In the genomic region with DNA sequence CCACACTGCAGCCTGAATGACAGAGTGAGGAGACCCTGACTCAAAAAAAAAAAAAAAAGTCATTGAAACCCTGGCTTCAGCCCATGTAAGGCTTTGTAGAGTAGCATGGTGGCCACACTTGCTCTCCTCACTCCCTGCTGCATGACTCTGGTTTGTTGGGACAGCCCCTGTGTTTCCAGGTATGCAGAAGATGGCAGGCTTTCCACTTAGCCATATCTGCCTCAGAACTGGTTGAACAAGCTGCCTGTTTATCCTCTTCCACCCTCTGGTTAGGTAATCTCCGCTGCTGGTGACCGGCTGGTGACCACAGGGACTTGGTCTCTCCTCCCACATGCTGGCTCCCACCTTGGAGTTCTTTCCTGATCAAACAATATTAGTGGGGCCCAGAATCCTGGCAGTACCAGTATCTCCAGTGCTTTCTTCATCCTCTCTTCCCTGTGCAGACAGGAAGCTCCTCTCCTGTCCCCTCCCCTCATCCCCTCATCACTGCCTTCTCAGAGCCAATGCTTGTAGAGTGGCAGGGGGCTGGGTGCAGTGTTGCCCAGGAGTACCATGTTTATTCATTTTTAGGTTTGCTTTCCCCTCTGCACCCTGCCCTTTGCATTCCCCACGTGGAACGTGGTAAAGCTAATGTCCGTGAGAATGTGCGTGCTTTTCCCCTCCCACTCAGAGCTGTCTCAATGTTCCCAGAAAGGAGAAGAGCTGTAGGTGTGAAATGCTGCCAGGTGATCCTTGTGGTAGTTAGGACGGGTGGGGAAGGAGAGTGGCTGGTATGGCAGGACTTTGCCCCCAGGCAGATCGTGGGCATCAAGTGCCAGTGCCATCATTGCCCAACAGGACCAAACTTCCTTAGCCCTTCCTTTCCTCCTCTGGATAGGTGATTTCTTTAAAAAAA, we compare ENCODE assay signal across 27 cellular contexts. TPM values are rescaled to one million over a fixed set of nuclear protein-coding genes. Genes with fewer than 3 reads are reported as not detected.
A peak's percentile ranks its signal among the peaks of the same experiment; 100 is the strongest.
DNase-seq lines count a peak whose midpoint lies in the region; ATAC-seq, FAIRE-seq and TF ChIP-seq lines count a peak whose summit lies in the region.
"Had no signal": no experiment of that assay in that cellular context is flagged by ENCODE, and none has a peak within 500 bp of the region (broad histone marks: within the 10 kb centered on the region; RNA-seq: fewer than 3 reads in every experiment).

No MANE protein-coding gene starts in this region.

- H3K9me3 ChIP-seq in HepG2 (ENCODE audit: low read length) (no peaks in the 10 kb centered on the region), right lobe of liver (no peaks in the 10 kb centered on the region), mucosa of rectum (ENCODE audit: control insufficient read depth in 2 of 2, low read length in 2 of 2) (no peaks in the 10 kb centered on the region), Karpas-422 (ENCODE audit: low read length) (no peaks in the 10 kb centered on the region)
- H3K9me3 ChIP-seq: lower lobe of right lung, vagina had no signal

- TF ChIP-seq CTCF in HepG2 (CRISPR knock-in tag; IDR thresholded peaks at IDR 0.05), result no peak
- TF ChIP-seq CTCF in right lobe of liver (IDR thresholded peaks at IDR 0.05), result no peak
- no peak for TF ChIP-seq CTCF in WTC11 (IDR thresholded peaks at IDR 0.05)

- WGBS in HepG2 (ENCODE audit: low lambda C conversion rate), result 63% methylated on average over 8 of the region's 8 CpGs
- WGBS in right lobe of liver (ENCODE audit: insufficient coverage, low coverage, low lambda C conversion rate, missing lambda C conversion rate), result 70% methylated on average over 6 of the region's 8 CpGs

- H3K36me3 Mint-ChIP-seq in WTC11, result peaks cover 2% of the 10 kb centered on the region; the same call in 1 of the 2 replicates
- H3K36me3 Mint-ChIP-seq: activated naive CD4-positive, alpha-beta T cell treated with anti-CD3 and anti-CD28 coated beads, Interleukin-2, amount 50 U/mL, for 72 hours had no signal

- intact Hi-C loops in HepG2 (cut with micrococcal nuclease; ENCODE audit: unreplicated experiment) (no loop called here), right lobe of liver (cut with DNase I) (no loop called here)

- H3K9ac ChIP-seq in HepG2 (ENCODE audit: insufficient read depth, low read depth, low read length), result no peak overlapping the region
- peak overlapping the region in 1 of 2 donors; percentile 8 for H3K9ac ChIP-seq in mucosa of rectum (ENCODE audit: low read depth in 1 of 2, low read length in 2 of 2)
- H3K9ac ChIP-seq in Karpas-422 (ENCODE audit: low read length), result no peak overlapping the region

- CTCF ChIA-PET in HepG2 (lab: Yijun Ruan, JAX; ENCODE audit: low intra/inter-chr PET ratio, low total read pairs) (no interaction called here), WTC11 (lab: Charles Lee) (interaction anchor here (0.6 to 3.0 kb wide), 3 partner anchors 23 to 1552 kb away, joined by 3 to 19 read pairs (median 4); no protein-coding TSS in a partner anchor)

- POLR2A ChIA-PET in HepG2 (lab: Yijun Ruan, JAX), result interaction anchor here (1.1 kb wide), 1 partner anchor 61 kb away, joined by 3 read pairs; a partner anchor contains a TSS
- POLR2A ChIA-PET in WTC11 (lab: Charles Lee), result interaction anchor here (0.6 kb wide), 2 partner anchors 1116 to 1661 kb away, joined by 3 to 7 read pairs; no protein-coding TSS in a partner anchor

- no peaks in the 10 kb centered on the region for H3K79me2 ChIP-seq in HepG2 (ENCODE audit: insufficient read depth, low read length)
- no peaks in the 10 kb centered on the region for H3K79me2 ChIP-seq in Karpas-422 (ENCODE audit: low read length)

- H3K27me3 ChIP-seq in HepG2 (ENCODE audit: control insufficient read depth in 1 of 2, insufficient read depth in 2 of 2, low read length in 2 of 2) (no peaks in the 10 kb centered on the region), right lobe of liver (no peaks in the 10 kb centered on the region), mucosa of rectum (ENCODE audit: control insufficient read depth in 2 of 2, insufficient read depth in 2 of 2, low read length in 2 of 2) (no peaks in the 10 kb centered on the region), Karpas-422 (ENCODE audit: low read length) (no peaks in the 10 kb centered on the region)
- H3K27me3 ChIP-seq: vagina had no signal

- no peaks in the 10 kb centered on the region for H3K9me3 Mint-ChIP-seq in WTC11
- H3K9me3 Mint-ChIP-seq: activated CD4-positive, alpha-beta T cell treated with anti-CD3 and anti-CD28 coated beads, Interleukin-2, amount 10 ng/mL, durations not matched to agents 7 days and 5 days; activated naive CD4-positive, alpha-beta T cell treated with anti-CD3 and anti-CD28 coated beads, Interleukin-2, amount 50 U/mL, for 72 hours; central memory CD8-positive, alpha-beta T cell had no signal

- H3K4me2 ChIP-seq in HepG2 (ENCODE audit: low read depth, low read length) (no peak overlapping the region), Karpas-422 (ENCODE audit: low read depth, low read length, poor library complexity, severe bottlenecking) (no peak overlapping the region)

- H3K27ac ChIP-seq in HepG2 (ENCODE audit: extremely low read length, insufficient read depth, low read length) (no peak overlapping the region), right lobe of liver (no peak overlapping the region), mucosa of rectum (ENCODE audit: low read depth in 2 of 2, low read length in 2 of 2) (peak overlapping the region; percentile 5 to 62), Karpas-422 (ENCODE audit: low read length) (no peak overlapping the region)
- H3K27ac ChIP-seq: lower lobe of right lung, RWPE1, vagina had no signal

- H3K36me3 ChIP-seq in HepG2 (replicated peaks in 1 of 2; ENCODE audit: control insufficient read depth in 1 of 2, insufficient read depth in 2 of 2, low read length in 2 of 2), result no peaks in the 10 kb centered on the region
- H3K36me3 ChIP-seq in right lobe of liver, result no peaks in the 10 kb centered on the region
- H3K36me3 ChIP-seq in mucosa of rectum (ENCODE audit: control insufficient read depth in 2 of 2, insufficient read depth in 2 of 2, low read length in 2 of 2), result no peaks in the 10 kb centered on the region
- no peaks in the 10 kb centered on the region for H3K36me3 ChIP-seq in Karpas-422 (ENCODE audit: insufficient read depth, low read length)
- H3K36me3 ChIP-seq: lower lobe of right lung, vagina had no signal

- no peak for TF ChIP-seq POLR2A in HepG2 (IDR thresholded peaks at IDR 0.05; ENCODE audit: insufficient read depth in 1 of 2, low read depth in 2 of 2, low read length in 2 of 2)
- TF ChIP-seq POLR2A in right lobe of liver (IDR thresholded peaks at IDR 0.05), result no peak

- no TSS peak for BruUV-seq in HepG2 (replicated peaks; lab: Mats Ljungman, UMichigan)

- ATAC-seq in HepG2 (peak; percentile 61), right lobe of liver (no peak), WTC11 (peak; percentile 58)
- ATAC-seq: lower lobe of right lung, SK-N-SH treated with all-trans-retinoic acid at 6 μM for 48 hours had no signal

- H2AFZ ChIP-seq in HepG2 (ENCODE audit: low read length), result no peak overlapping the region
- no peak overlapping the region for H2AFZ ChIP-seq in Karpas-422 (ENCODE audit: low read length)

- H3K27me3 Mint-ChIP-seq in WTC11 (ENCODE audit: low read depth), result no peaks in the 10 kb centered on the region

- TF ChIP-seq EP300 in HepG2 (IDR thresholded peaks at IDR 0.05; ENCODE audit: low read depth in 2 of 2, low read length in 2 of 2) (no peak), HepG2 (CRISPR knock-in tag; IDR thresholded peaks at IDR 0.05; ENCODE audit: borderline replicate concordance) (no peak)

- H3K27ac Mint-ChIP-seq in WTC11, result peak overlapping the region; percentile 7; the same call in 1 of the 2 replicates
- H3K27ac Mint-ChIP-seq: activated CD4-positive, alpha-beta T cell treated with anti-CD3 and anti-CD28 coated beads, Interleukin-2, amount 10 ng/mL, durations not matched to agents 7 days and 5 days; activated naive CD4-positive, alpha-beta T cell treated with anti-CD3 and anti-CD28 coated beads, Interleukin-2, amount 50 U/mL, for 72 hours had no signal

- H3K4me3 Mint-ChIP-seq in WTC11, result no peak overlapping the region
- H3K4me3 Mint-ChIP-seq: activated CD4-positive, alpha-beta T cell treated with anti-CD3 and anti-CD28 coated beads, Interleukin-2, amount 10 ng/mL, durations not matched to agents 7 days and 5 days; central memory CD8-positive, alpha-beta T cell had no signal

- no peaks in the 10 kb centered on the region for H3K9me2 ChIP-seq in Karpas-422 (replicated peaks; ENCODE audit: insufficient read depth, low read length)

- no peak overlapping the region for H3K4me3 ChIP-seq in HepG2 (replicated peaks in 1 of 3; ENCODE audit: insufficient read depth in 1 of 3, low read depth in 2 of 3, low read length in 3 of 3)
- no peak overlapping the region for H3K4me3 ChIP-seq in right lobe of liver
- H3K4me3 ChIP-seq in mucosa of rectum (ENCODE audit: low read length in 2 of 2), result no peak overlapping the region
- no peak overlapping the region for H3K4me3 ChIP-seq in Karpas-422 (ENCODE audit: low read length)
- H3K4me3 ChIP-seq: lower lobe of right lung, skin epidermis, vagina had no signal

- in situ Hi-C loops in HepG2 (cut with HindIII; ENCODE audit: extremely low pct_ligation_motif_present, low pct_unique_long_range_greater_than_20kb), result no loop called here

- DNase-seq in HepG2 (ENCODE audit: low spot score) (no peak), right lobe of liver (no peak), WTC11 (ENCODE audit: low spot score) (no peak), retina (no peak), Karpas-422 (no peak), superior temporal gyrus (ENCODE audit: extremely low spot score) (no peak), NCI-H2029 (lab: John Stamatoyannopoulos, UW) (no peak)
- DNase-seq: activated CD4-positive, alpha-beta T cell treated with anti-CD3 and anti-CD28 coated beads, Interleukin-2, amount 10 ng/mL, durations not matched to agents 7 days and 5 days; C1 segment of cervical spinal cord; glutamatergic neuron; KG1; kidney; lower lobe of right lung; MV-4-11; NCI-H1694; NCI-H526 treated with DMSO at 0.1 percent for 48 hours; T-helper 2 cell had no signal

- H3K4me1 Mint-ChIP-seq in WTC11, result peaks cover 60% of the 10 kb centered on the region
- H3K4me1 Mint-ChIP-seq: activated CD4-positive, alpha-beta T cell treated with anti-CD3 and anti-CD28 coated beads, Interleukin-2, amount 10 ng/mL, durations not matched to agents 7 days and 5 days; central memory CD8-positive, alpha-beta T cell had no signal

- FAIRE-seq in HepG2 (lab: Jason Lieb, UNC), result no peak
- FAIRE-seq: GM19239, kidney had no signal

- no peak for TF ChIP-seq RAD21 in HepG2 (CRISPR knock-in tag; IDR thresholded peaks at IDR 0.05)

- H3K4me1 ChIP-seq in HepG2 (ENCODE audit: insufficient read depth, low read length) (peaks cover 47% of the 10 kb centered on the region), right lobe of liver (no peaks in the 10 kb centered on the region), mucosa of rectum (ENCODE audit: control insufficient read depth in 2 of 2, insufficient read depth in 2 of 2, low read length in 2 of 2) (peaks cover 8 to 14% of the 10 kb centered on the region in 2 donors), Karpas-422 (ENCODE audit: low read length) (no peaks in the 10 kb centered on the region)
- H3K4me1 ChIP-seq: lower lobe of right lung, vagina had no signal

- H4K20me1 ChIP-seq in HepG2 (ENCODE audit: insufficient read depth, low read length) (no peaks in the 10 kb centered on the region), Karpas-422 (ENCODE audit: insufficient read depth, low read depth, low read length) (no peaks in the 10 kb centered on the region)

RNA-seq across cellular contexts. Expression of a gene that starts 11.3 kb away (rescaled TPM):
- not detected in 2 replicates for total RNA-seq in HepG2 (2016; rRNA removed; fragmentation: Illumina TruSeq; extraction: Trizol)
- total RNA-seq in HepG2 (2016; cell fraction: cytosol; rRNA removed; fragmentation: Illumina TruSeq; extraction: Trizol; ENCODE audit: low read depth), result not detected in 2 replicates
- total RNA-seq in HepG2 (2016; cell fraction: insoluble cytoplasmic fraction; rRNA removed; fragmentation: Illumina TruSeq; extraction: Trizol), result not detected in 2 replicates
- total RNA-seq in HepG2 (2016; cell fraction: membrane; rRNA removed; fragmentation: Illumina TruSeq; extraction: Trizol), result not detected in 2 replicates
- not detected in 2 replicates for total RNA-seq in HepG2 (2016; cell fraction: nucleus; rRNA removed; fragmentation: Illumina TruSeq; extraction: Trizol)
- not detected in 2 replicates for polyA plus RNA-seq in HepG2 (2011; rRNA removed)
- polyA plus RNA-seq in HepG2 (2011; cell fraction: cytosol; rRNA removed), result not detected in 2 replicates
- not detected in 2 replicates for polyA plus RNA-seq in HepG2 (2011; cell fraction: nucleus; rRNA removed)
- polyA plus RNA-seq in HepG2 (2012), result 0.19 and 0.42 TPM in 2 replicates
- not detected in 2 replicates for polyA plus RNA-seq in HepG2 (2016; cell fraction: cytosol; fragmentation: Illumina TruSeq; extraction: Trizol; ENCODE audit: low read depth)
- not detected in 2 replicates for polyA plus RNA-seq in HepG2 (2016; cell fraction: insoluble cytoplasmic fraction; fragmentation: Illumina TruSeq; extraction: Trizol; ENCODE audit: low read depth)
- not detected in 2 replicates for polyA plus RNA-seq in HepG2 (2016; cell fraction: membrane; fragmentation: Illumina TruSeq; extraction: Trizol; ENCODE audit: low read depth)
- polyA plus RNA-seq in HepG2 (2016; cell fraction: nucleus; fragmentation: Illumina TruSeq; extraction: Trizol; ENCODE audit: insufficient read depth, low read depth), result not detected in 2 replicates
- polyA minus RNA-seq in HepG2 (2011; rRNA and poly(A)+ RNA removed; ENCODE audit: low replicate concordance), result not detected in 2 replicates
- polyA minus RNA-seq in HepG2 (2011; cell fraction: cytosol; rRNA and poly(A)+ RNA removed), result not detected in 2 replicates
- polyA minus RNA-seq in HepG2 (2011; cell fraction: nucleus; rRNA and poly(A)+ RNA removed), result not detected in 2 replicates
- not detected for total RNA-seq in right lobe of liver
- 145 to 156 TPM (median 146 TPM) in 3 replicates for total RNA-seq in WTC11 (2021)
- not detected in 2 replicates for total RNA-seq in Karpas-422 (2014; rRNA removed; shearing (Covaris generic); ENCODE audit: low replicate concordance)
- total RNA-seq: activated CD4-positive, alpha-beta T cell treated with anti-CD3 and anti-CD28 coated beads, Interleukin-2, amount 10 ng/mL, durations not matched to agents 7 days and 5 days; activated naive CD4-positive, alpha-beta T cell treated with anti-CD3 and anti-CD28 coated beads, Interleukin-2, amount 50 U/mL, for 72 hours; kidney; lower lobe of right lung; pulmonary artery endothelial cell; subcutaneous adipose tissue; vagina had no signal

RNA-seq across cellular contexts. Expression of a gene that starts 52.2 kb away (rescaled TPM):
- 9.7 and 11.6 TPM in 2 replicates for total RNA-seq in HepG2 (2016; rRNA removed; fragmentation: Illumina TruSeq; extraction: Trizol)
- total RNA-seq in HepG2 (2016; cell fraction: cytosol; rRNA removed; fragmentation: Illumina TruSeq; extraction: Trizol; ENCODE audit: low read depth), result 2.4 and 2.5 TPM in 2 replicates
- total RNA-seq in HepG2 (2016; cell fraction: insoluble cytoplasmic fraction; rRNA removed; fragmentation: Illumina TruSeq; extraction: Trizol), result 9.5 and 10.5 TPM in 2 replicates
- total RNA-seq in HepG2 (2016; cell fraction: membrane; rRNA removed; fragmentation: Illumina TruSeq; extraction: Trizol), result 4.7 and 5.1 TPM in 2 replicates
- 15.1 and 17.0 TPM in 2 replicates for total RNA-seq in HepG2 (2016; cell fraction: nucleus; rRNA removed; fragmentation: Illumina TruSeq; extraction: Trizol)
- polyA plus RNA-seq in HepG2 (2011; rRNA removed), result 2.5 and 2.8 TPM in 2 replicates
- polyA plus RNA-seq in HepG2 (2011; cell fraction: cytosol; rRNA removed), result 1.1 and 2.0 TPM in 2 replicates
- 3.9 and 4.5 TPM in 2 replicates for polyA plus RNA-seq in HepG2 (2011; cell fraction: nucleus; rRNA removed)
- 3.0 and 5.9 TPM in 2 replicates for polyA plus RNA-seq in HepG2 (2012)
- polyA plus RNA-seq in HepG2 (2016; cell fraction: cytosol; fragmentation: Illumina TruSeq; extraction: Trizol; ENCODE audit: low read depth), result 1.0 and 1.5 TPM in 2 replicates
- 5.5 and 6.0 TPM in 2 replicates for polyA plus RNA-seq in HepG2 (2016; cell fraction: insoluble cytoplasmic fraction; fragmentation: Illumina TruSeq; extraction: Trizol; ENCODE audit: low read depth)
- polyA plus RNA-seq in HepG2 (2016; cell fraction: membrane; fragmentation: Illumina TruSeq; extraction: Trizol; ENCODE audit: low read depth), result 1.3 and 2.4 TPM in 2 replicates
- polyA plus RNA-seq in HepG2 (2016; cell fraction: nucleus; fragmentation: Illumina TruSeq; extraction: Trizol; ENCODE audit: insufficient read depth, low read depth), result 9.0 and 13.1 TPM in 2 replicates
- 11.8 and 30.5 TPM in 2 replicates for polyA minus RNA-seq in HepG2 (2011; rRNA and poly(A)+ RNA removed; ENCODE audit: low replicate concordance)
- 6.8 and 8.1 TPM in 2 replicates for polyA minus RNA-seq in HepG2 (2011; cell fraction: cytosol; rRNA and poly(A)+ RNA removed)
- polyA minus RNA-seq in HepG2 (2011; cell fraction: nucleus; rRNA and poly(A)+ RNA removed), result 19.8 and 20.9 TPM in 2 replicates
- total RNA-seq in right lobe of liver, result 10 to 100 TPM in 1 of 6 experiments, 1 to 10 TPM in 5; 6.4 to 10.9 (median 7.5) TPM
- 23.8 to 28.8 TPM (median 26.3 TPM) in 3 replicates for total RNA-seq in WTC11 (2021)
- total RNA-seq in Karpas-422 (2014; rRNA removed; shearing (Covaris generic); ENCODE audit: low replicate concordance), result 59.4 and 85.6 TPM in 2 replicates

Comparison
In these comparisons a context has a peak if more than half of its experiments do, and no peak if none do; other contexts are left out.
1. ATAC-seq: peak in HepG2 (single experiment) and WTC11 (single experiment); none in right lobe of liver (0 of 4).
2. H3K27ac ChIP-seq: peak in mucosa of rectum (2 of 2); none in HepG2 (single experiment), right lobe of liver (0 of 3) and Karpas-422 (single experiment).
3. RNA of a gene that starts 11.3 kb away (total RNA-seq): 145 to 156 TPM in WTC11; not detected in HepG2, not detected in right lobe of liver and not detected in Karpas-422; every median in the first group is over 100 times any median in the second.